13 cellular contexts compared by ENCODE assay signal in genomic region chr15:63609448-63609847, GRCh38. TPM values are rescaled to one million over a fixed set of nuclear protein-coding genes. Genes with fewer than 3 reads are reported as not detected.
A peak's percentile ranks its signal among the peaks of the same experiment; 100 is the strongest.
DNase-seq lines count a peak whose midpoint lies in the region; ATAC-seq and TF ChIP-seq lines count a peak whose summit lies in the region.
"Had no signal": no experiment of that assay in that cellular context is flagged by ENCODE, and none has a peak within 500 bp of the region (broad histone marks: within the 10 kb centered on the region; RNA-seq: fewer than 3 reads in every experiment).

No MANE protein-coding gene starts in this region.

- H3K27me3 Mint-ChIP-seq in activated CD4-positive, alpha-beta T cell treated with anti-CD3 and anti-CD28 coated beads, Interleukin-2, amount 10 ng/mL, durations not matched to agents 24 days and 14 days: no peaks in the 10 kb centered on the region
- no peaks in the 10 kb centered on the region for H3K27me3 Mint-ChIP-seq in activated CD8-positive, alpha-beta T cell treated with anti-CD3 and anti-CD28 coated beads for 36 hours
- H3K27me3 Mint-ChIP-seq: B cell had no signal

- H3K4me3 Mint-ChIP-seq in activated CD4-positive, alpha-beta T cell treated with anti-CD3 and anti-CD28 coated beads, Interleukin-2, amount 10 ng/mL, durations not matched to agents 24 days and 14 days: no peak overlapping the region
- H3K4me3 Mint-ChIP-seq in activated CD8-positive, alpha-beta T cell treated with anti-CD3 and anti-CD28 coated beads for 36 hours: no peak overlapping the region
- H3K4me3 Mint-ChIP-seq: B cell had no signal

- WGBS in thyroid gland, 2 donors: 89 to 91% methylated on average over 6 of the region's 6 CpGs

- H3K27ac Mint-ChIP-seq in activated CD4-positive, alpha-beta T cell treated with anti-CD3 and anti-CD28 coated beads, Interleukin-2, amount 10 ng/mL, durations not matched to agents 24 days and 14 days: peak overlapping the region; percentile 70
- peak overlapping the region; percentile 26 for H3K27ac Mint-ChIP-seq in activated CD8-positive, alpha-beta T cell treated with anti-CD3 and anti-CD28 coated beads for 36 hours

- peak overlapping the region; percentile 84 for H3K27ac ChIP-seq in muscle layer of colon (ENCODE audit: low read depth, low read length)
- peak overlapping the region; percentile 93 to 99 (median 96) for H3K27ac ChIP-seq in thyroid gland

- peaks cover 33% of the 10 kb centered on the region for H3K4me1 Mint-ChIP-seq in activated CD4-positive, alpha-beta T cell treated with anti-CD3 and anti-CD28 coated beads, Interleukin-2, amount 10 ng/mL, durations not matched to agents 24 days and 14 days
- H3K4me1 Mint-ChIP-seq in activated CD8-positive, alpha-beta T cell treated with anti-CD3 and anti-CD28 coated beads for 36 hours (ENCODE audit: low read depth): peaks cover 38% of the 10 kb centered on the region

- H3K36me3 Mint-ChIP-seq in activated CD4-positive, alpha-beta T cell treated with anti-CD3 and anti-CD28 coated beads, Interleukin-2, amount 10 ng/mL, durations not matched to agents 24 days and 14 days (ENCODE audit: low read depth): peaks cover 43% of the 10 kb centered on the region
- peaks cover 11% of the 10 kb centered on the region for H3K36me3 Mint-ChIP-seq in activated CD8-positive, alpha-beta T cell treated with anti-CD3 and anti-CD28 coated beads for 36 hours (ENCODE audit: low read depth)

- TF ChIP-seq CTCF in activated CD8-positive, alpha-beta T cell treated with anti-CD3 and anti-CD28 coated beads for 36 hours (IDR thresholded peaks at IDR 0.05): no peak
- TF ChIP-seq CTCF in thyroid gland (IDR thresholded peaks at IDR 0.05): no peak

- no peak for DNase-seq in activated CD4-positive, alpha-beta T cell treated with anti-CD3 and anti-CD28 coated beads, Interleukin-2, amount 10 ng/mL, durations not matched to agents 24 days and 14 days
- DNase-seq in activated CD4-positive, alpha-beta T cell treated with anti-CD3 and anti-CD28 coated beads, Interleukin-2, amount 50 U/mL, for 1 hour: no peak
- no peak for DNase-seq in activated CD8-positive, alpha-beta T cell treated with anti-CD3 and anti-CD28 coated beads for 36 hours
- DNase-seq in thyroid gland: no peak
- no peak for DNase-seq in GF-D8 (lab: John Stamatoyannopoulos, UW)
- no peak for DNase-seq in NCI-H524 (lab: John Stamatoyannopoulos, UW)

- H3K36me3 ChIP-seq in muscle layer of colon (ENCODE audit: insufficient read depth, low read length): peaks cover 29% of the 10 kb centered on the region
- peaks cover 18 to 19% of the 10 kb centered on the region in 2 donors for H3K36me3 ChIP-seq in thyroid gland

- intact Hi-C loops in activated CD4-positive, alpha-beta T cell treated with anti-CD3 and anti-CD28 coated beads, Interleukin-2, amount 10 ng/mL, durations not matched to agents 24 days and 14 days (cut with micrococcal nuclease): no loop called here
- intact Hi-C loops in activated CD8-positive, alpha-beta T cell treated with anti-CD3 and anti-CD28 coated beads for 36 hours (cut with micrococcal nuclease): loop anchor here (10.0 kb wide), 1 partner anchor 285 kb away; no protein-coding TSS in a partner anchor
- intact Hi-C loops in thyroid gland (cut with DNase I): loop anchor here (5.0 to 10.0 kb wide), 2 partner anchors 283 to 455 kb away; no protein-coding TSS in a partner anchor

- POLR2A ChIA-PET in activated CD8-positive, alpha-beta T cell treated with anti-CD3 and anti-CD28 coated beads for 36 hours (lab: Charles Lee): interaction anchor here (1.1 to 3.4 kb wide), 3 partner anchors 9 to 26 kb away, joined by 3 to 29 read pairs (median 4); no protein-coding TSS in a partner anchor

- no peaks in the 10 kb centered on the region for H3K9me3 Mint-ChIP-seq in activated CD4-positive, alpha-beta T cell treated with anti-CD3 and anti-CD28 coated beads, Interleukin-2, amount 10 ng/mL, durations not matched to agents 24 days and 14 days
- H3K9me3 Mint-ChIP-seq in activated CD8-positive, alpha-beta T cell treated with anti-CD3 and anti-CD28 coated beads for 36 hours: no peaks in the 10 kb centered on the region
- H3K9me3 Mint-ChIP-seq: neural crest cell had no signal

- H3K4me1 ChIP-seq in muscle layer of colon (ENCODE audit: insufficient read depth, low read length) (peaks cover 39% of the 10 kb centered on the region), thyroid gland (peaks cover 39 to 52% of the 10 kb centered on the region in 2 donors)

- H3K27me3 ChIP-seq in muscle layer of colon (ENCODE audit: control insufficient read depth in 1 of 2, insufficient read depth in 2 of 2, low read length in 2 of 2): no peaks in the 10 kb centered on the region
- H3K27me3 ChIP-seq in thyroid gland: no peaks in the 10 kb centered on the region
- H3K27me3 ChIP-seq: tibial nerve had no signal

- H3K4me3 ChIP-seq in muscle layer of colon (ENCODE audit: low read depth in 1 of 2, low read length in 2 of 2) (no peak overlapping the region), thyroid gland (replicated peaks in 1 of 3) (no peak overlapping the region)
- H3K4me3 ChIP-seq: tibial nerve had no signal

- CTCF ChIA-PET in activated CD8-positive, alpha-beta T cell treated with anti-CD3 and anti-CD28 coated beads for 36 hours (lab: Charles Lee): interaction anchor here (0.6 to 8.5 kb wide), 57 partner anchors 9 to 484 kb away, joined by 3 to 66 read pairs (median 4); partner anchors contain the start of genes CIAO2A and USP3

- TF ChIP-seq POLR2A in thyroid gland (IDR thresholded peaks at IDR 0.05): no peak

- no peak overlapping the region for H3K9ac ChIP-seq in muscle layer of colon (ENCODE audit: low read length)

- ATAC-seq in activated CD8-positive, alpha-beta T cell treated with anti-CD3 and anti-CD28 coated beads for 36 hours: no peak
- no peak for ATAC-seq in HG02852 (IDR thresholded peaks at IDR 0.05; ENCODE audit: unreplicated experiment)

- no peaks in the 10 kb centered on the region for H3K9me3 ChIP-seq in muscle layer of colon (ENCODE audit: low read length)
- no peaks in the 10 kb centered on the region for H3K9me3 ChIP-seq in thyroid gland
- H3K9me3 ChIP-seq: Caco-2, tibial nerve had no signal

RNA-seq across cellular contexts. Expression of gene FBXL22, which starts 12.3 kb away (rescaled TPM):
- total RNA-seq in activated CD4-positive, alpha-beta T cell treated with anti-CD3 and anti-CD28 coated beads, Interleukin-2, amount 10 ng/mL, durations not matched to agents 24 days and 14 days: 0.80 and 1.3 TPM in 2 replicates
- under 1 TPM; 0.34 to 0.63 TPM for total RNA-seq in activated CD8-positive, alpha-beta T cell treated with anti-CD3 and anti-CD28 coated beads for 36 hours
- total RNA-seq in thyroid gland: 1 to 10 TPM in 3 of 4 donors, under 1 TPM in 1; 0.92 to 3.8 (median 2.3) TPM
- total RNA-seq: Caco-2, Daoy had no signal
